ENCODE assay signal across 23 cellular contexts in the genomic region with DNA sequence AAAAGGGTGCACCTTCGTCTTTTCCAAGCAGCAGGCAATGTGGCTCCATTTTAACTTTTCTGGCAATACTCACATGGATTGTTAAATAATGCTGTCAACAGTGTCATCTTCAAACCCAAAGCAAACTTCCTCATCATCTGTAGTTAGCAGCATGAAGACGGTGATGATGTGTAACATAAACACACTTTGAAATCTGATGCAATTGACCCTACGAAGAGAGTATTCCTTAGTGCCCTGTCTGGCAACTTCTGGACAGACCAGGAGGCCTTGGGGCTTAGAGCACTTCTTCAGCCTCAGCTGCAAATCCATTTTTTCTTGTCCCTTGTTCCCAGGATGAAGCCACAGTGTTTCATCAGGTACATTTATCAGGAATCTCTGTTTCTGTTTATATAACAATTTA.
"Had no signal": no experiment of that assay in that cellular context is flagged by ENCODE, and none has a peak within 500 bp of the region (broad histone marks: within the 10 kb centered on the region; RNA-seq: fewer than 3 reads in every experiment).

No MANE protein-coding gene starts in this region.

- H3K4me3 ChIP-seq: esophagus squamous epithelium, neural progenitor cell, prostate gland, thoracic aorta, tibial nerve, upper lobe of left lung, uterus had no signal

- H3K27me3 ChIP-seq: esophagus squamous epithelium, neural progenitor cell, tibial nerve, upper lobe of left lung, uterus had no signal

- H3K36me3 ChIP-seq: esophagus squamous epithelium, neural progenitor cell, prostate gland, thoracic aorta, tibial nerve, upper lobe of left lung, uterus had no signal

- H3K9me3 ChIP-seq: esophagus squamous epithelium, prostate gland, thoracic aorta, tibial nerve, upper lobe of left lung, uterus had no signal

- FAIRE-seq: endometrium, frontal cortex, keratinocyte, small intestine had no signal

- H2AFZ ChIP-seq: neural progenitor cell had no signal

- H3K27ac ChIP-seq: esophagus squamous epithelium, neural progenitor cell, prostate gland, thoracic aorta, tibial nerve, upper lobe of left lung, uterus had no signal

- H3K9ac ChIP-seq: neural progenitor cell had no signal

- ATAC-seq: effector memory CD8-positive, alpha-beta T cell; naive thymus-derived CD4-positive, alpha-beta T cell; right cardiac atrium; stimulated activated effector memory CD8-positive, alpha-beta T cell treated with anti-CD3 and anti-CD28 coated beads, Interleukin-12 subunit alpha, Interleukin-12 subunit beta, amount 100 ng/mL, for 72 hours; stimulated activated naive CD8-positive, alpha-beta T cell treated with anti-CD3 and anti-CD28 coated beads, Interleukin-15, Interleukin-2, amounts not matched to agents 100 U/mL and 50 U/mL, for 24 hours had no signal

- H3K4me2 ChIP-seq: neural progenitor cell had no signal

- DNase-seq: cortex of kidney; effector memory CD8-positive, alpha-beta T cell; erythroblast; esophagus squamous epithelium; head of caudate nucleus; mesendoderm; midbrain; naive thymus-derived CD4-positive, alpha-beta T cell; right cardiac atrium; small intestine; stimulated activated CD4-positive, alpha-beta T cell treated with anti-CD3 and anti-CD28 coated beads, Interleukin-1b, Interleukin-23, amount 100 ng/mL, for 48 hours; stimulated activated CD4-positive, alpha-beta T cell treated with anti-CD3 and anti-CD28 coated beads, Interleukin-4, amount 100 ng/mL, for 24 hours; stimulated activated naive CD8-positive, alpha-beta T cell treated with anti-CD3 and anti-CD28 coated beads, Interleukin-15, Interleukin-2, amounts not matched to agents 100 U/mL and 50 U/mL, for 24 hours; upper lobe of left lung; uterus had no signal

- H3K4me1 ChIP-seq: neural progenitor cell, prostate gland, upper lobe of left lung, uterus had no signal
